1 cellular context compared by ENCODE assay signal in genomic region chr6:14305629-14306028, GRCh38.
TF ChIP-seq lines count a peak whose summit lies in the region.

No MANE protein-coding gene starts in this region.

TF ChIP-seq in WTC11, 78 proteins besides CTCF, POLR2A, EP300 and RAD21 (continued from another document):
- TF ChIP-seq ZNF532 (CRISPR knock-in tag; IDR thresholded peaks at IDR 0.05; ENCODE audit: borderline replicate concordance) (no peak), ZNF671 (CRISPR knock-in tag; IDR thresholded peaks at IDR 0.05) (no peak), CREB1 (CRISPR knock-in tag; IDR thresholded peaks at IDR 0.05) (no peak)
TF ChIP-seq in WTC11: peak in this region for 0.
